In the genomic region with DNA sequence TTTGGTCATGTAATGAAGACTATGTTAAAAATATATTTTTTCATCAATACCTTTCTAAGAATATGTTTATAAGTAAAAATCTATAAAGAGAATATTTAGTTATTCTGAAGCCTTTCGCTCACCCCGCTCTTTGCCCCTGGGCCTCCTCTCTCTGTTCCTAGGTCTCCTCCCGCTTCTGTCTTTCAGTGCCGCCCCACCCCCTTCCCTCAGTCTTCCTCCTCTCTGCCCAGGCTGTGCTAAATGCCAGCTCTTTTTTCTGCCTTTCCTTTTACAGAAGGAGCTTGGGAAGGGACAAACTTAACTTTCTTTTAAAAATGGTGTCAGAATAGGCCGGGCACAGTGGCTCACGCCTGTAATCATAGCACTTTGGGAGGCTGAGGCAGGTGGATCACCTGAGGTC, we compare ENCODE assay signal across 1 cellular context.
TF ChIP-seq lines count a peak whose summit lies in the region.

No MANE protein-coding gene starts in this region.

TF ChIP-seq in HEK293, 187 proteins besides CTCF, POLR2A, EP300 and RAD21 (continued from another document):
- TF ChIP-seq ZNF513 (tag by site-specific recombination; IDR thresholded peaks at IDR 0.05), result 0 out of 2 replicates have a peak, but pooled peaks have one; percentile 12
